1 cellular context compared by ENCODE assay signal in genomic region chr19:46862974-46863632, GRCh38.
TF ChIP-seq lines count a peak whose summit lies in the region.

No MANE protein-coding gene starts in this region.

TF ChIP-seq in GM23338, 12 proteins besides CTCF, POLR2A, EP300 and RAD21 (continued from another document):
- TF ChIP-seq ZNF462 (CRISPR knock-in tag; IDR thresholded peaks at IDR 0.05) (no peak), EZH2 (IDR thresholded peaks at IDR 0.05; ENCODE audit: low read depth, unreplicated experiment) (no peak), ZNF114 (CRISPR knock-in tag; IDR thresholded peaks at IDR 0.05) (no peak), NANOG (IDR thresholded peaks at IDR 0.05; ENCODE audit: borderline replicate concordance) (no peak), CREB1 (CRISPR knock-in tag; IDR thresholded peaks at IDR 0.05; ENCODE audit: low read depth) (no peak), ZNF331 (CRISPR knock-in tag; IDR thresholded peaks at IDR 0.05; ENCODE audit: low read depth) (no peak), REST (IDR thresholded peaks at IDR 0.05; ENCODE audit: unreplicated experiment) (no peak)
